In genomic region chr11:3509563-3509962, GRCh38 we compare ENCODE assay signal across 7 cellular contexts.
A peak's percentile ranks its signal among the peaks of the same experiment; 100 is the strongest.
DNase-seq lines count a peak whose midpoint lies in the region; ATAC-seq and TF ChIP-seq lines count a peak whose summit lies in the region.
"Not testable (repeated sequence)": the region's sequence is repeated elsewhere in the genome, so short reads cannot be mapped to it uniquely, and the experiment has no call there.

No MANE protein-coding gene starts in this region.

- not testable (repeated sequence) for H3K4me3 ChIP-seq in Caco-2 (ENCODE audit: low read depth, low read length); endodermal cell (ENCODE audit: low read length); hepatocyte

- H3K9me3 ChIP-seq in Caco-2; T-helper 17 cell (ENCODE audit: control insufficient read depth, low read length, poor library complexity, severe bottlenecking); hepatocyte (ENCODE audit: low read depth): not testable (repeated sequence)
- H3K9me3 ChIP-seq in endodermal cell (ENCODE audit: control insufficient read depth, low read length), result peaks cover 28% of the 10 kb centered on the region

- H3K9me2 ChIP-seq in hepatocyte (replicated peaks; ENCODE audit: insufficient read depth), result not testable (repeated sequence)

- H3K4me3 Mint-ChIP-seq in Caco-2 (ENCODE audit: unreplicated experiment) (peak overlapping the region; percentile 32), T-helper 17 cell (peak overlapping the region; percentile 37)
- not testable (repeated sequence) for H3K4me3 Mint-ChIP-seq in activated T-helper 17 cell treated with anti-CD3 and anti-CD28 coated beads, Interleukin-2, amount 50 U/mL, for 72 hours; endodermal cell; mesothelial cell of epicardium; progenitor cell of endocrine pancreas (ENCODE audit: low read depth)

- 53 to 100% methylated on average over 1 to 5 of the region's 6 CpGs for WGBS in endodermal cell (ENCODE audit: insufficient coverage in 1 of 2, insufficient read length in 1 of 2), 2 experiments
- WGBS in hepatocyte (ENCODE audit: low lambda C conversion rate, missing lambda C conversion rate), result 12% methylated on average over 6 of the region's 6 CpGs

- not testable (repeated sequence) for H3K36me3 ChIP-seq in Caco-2 (ENCODE audit: control insufficient read depth, insufficient read depth, low read length); hepatocyte (replicated peaks; ENCODE audit: insufficient read depth, low read depth)
- peaks cover 13% of the 10 kb centered on the region for H3K36me3 ChIP-seq in endodermal cell (ENCODE audit: control insufficient read depth, insufficient read depth, low read length)

- H3K79me2 ChIP-seq in hepatocyte, result not testable (repeated sequence)

- H3K4me1 ChIP-seq in Caco-2; endodermal cell (ENCODE audit: control insufficient read depth, insufficient read depth, low read length): not testable (repeated sequence)
- H3K4me1 ChIP-seq in hepatocyte (ENCODE audit: insufficient read depth), result peaks cover 22% of the 10 kb centered on the region

- H3K27ac Mint-ChIP-seq in Caco-2 (ENCODE audit: unreplicated experiment), result peak overlapping the region; percentile 81
- peak overlapping the region; percentile 100 for H3K27ac Mint-ChIP-seq in T-helper 17 cell
- H3K27ac Mint-ChIP-seq in activated T-helper 17 cell treated with anti-CD3 and anti-CD28 coated beads, Interleukin-2, amount 50 U/mL, for 72 hours, result peak overlapping the region; percentile 1
- H3K27ac Mint-ChIP-seq in endodermal cell, result peak overlapping the region; percentile 92
- peak overlapping the region; percentile 41 for H3K27ac Mint-ChIP-seq in mesothelial cell of epicardium
- peak overlapping the region; percentile 18 for H3K27ac Mint-ChIP-seq in progenitor cell of endocrine pancreas

- H4K20me1 ChIP-seq in hepatocyte (ENCODE audit: insufficient read depth, poor library complexity, severe bottlenecking), result not testable (repeated sequence)

- CTCF ChIA-PET in Caco-2 (lab: Charles Lee), result not testable (repeated sequence)

- peak overlapping the region; percentile 60 for H3K4me2 ChIP-seq in hepatocyte

- not testable (repeated sequence) for ATAC-seq in T-helper 17 cell; activated T-helper 17 cell treated with anti-CD3 and anti-CD28 coated beads, Interleukin-2, amount 50 U/mL, for 72 hours (replicated peaks)

- POLR2A ChIA-PET in Caco-2 (lab: Charles Lee), result not testable (repeated sequence)

- H3K4me1 Mint-ChIP-seq in Caco-2 (ENCODE audit: low read depth, unreplicated experiment) (peaks cover 32% of the 10 kb centered on the region), T-helper 17 cell (peaks cover 32% of the 10 kb centered on the region), endodermal cell (peaks cover 43% of the 10 kb centered on the region), mesothelial cell of epicardium (peaks cover 41% of the 10 kb centered on the region), progenitor cell of endocrine pancreas (ENCODE audit: low read depth) (peaks cover 53% of the 10 kb centered on the region)
- peaks cover 19% of the 10 kb centered on the region for H3K4me1 Mint-ChIP-seq in activated T-helper 17 cell treated with anti-CD3 and anti-CD28 coated beads, Interleukin-2, amount 50 U/mL, for 72 hours

- H3K9ac ChIP-seq in endodermal cell (ENCODE audit: extremely low read depth, low read length, poor library complexity, severe bottlenecking), result not testable (repeated sequence)

- not testable (repeated sequence) for TF ChIP-seq CTCF in Caco-2 (IDR thresholded peaks at IDR 0.05; ENCODE audit: insufficient read depth in 1 of 2, low read depth in 1 of 2, low read length in 1 of 2, severe bottlenecking in 1 of 2, unreplicated experiment in 1 of 2); endodermal cell (conservative IDR thresholded peaks at IDR 0.05); hepatocyte (IDR thresholded peaks at IDR 0.05; ENCODE audit: poor library complexity); mesothelial cell of epicardium (IDR thresholded peaks at IDR 0.05; ENCODE audit: unreplicated experiment); progenitor cell of endocrine pancreas (IDR thresholded peaks at IDR 0.05; ENCODE audit: unreplicated experiment)

- H2AFZ ChIP-seq in hepatocyte, result not testable (repeated sequence)

- H3K27me3 Mint-ChIP-seq in Caco-2 (ENCODE audit: insufficient read depth, unreplicated experiment); T-helper 17 cell; activated T-helper 17 cell treated with anti-CD3 and anti-CD28 coated beads, Interleukin-2, amount 50 U/mL, for 72 hours; endodermal cell (ENCODE audit: insufficient read depth); progenitor cell of endocrine pancreas: not testable (repeated sequence)
- peaks cover 11% of the 10 kb centered on the region for H3K27me3 Mint-ChIP-seq in mesothelial cell of epicardium (ENCODE audit: low read depth)

- BruUV-seq in Caco-2 (replicated peaks; lab: Mats Ljungman, UMichigan), result not testable (repeated sequence)

- not testable (repeated sequence) for H3K27ac ChIP-seq in endodermal cell (ENCODE audit: low read depth, low read length)
- peak overlapping the region; percentile 82 for H3K27ac ChIP-seq in hepatocyte

- H3K27me3 ChIP-seq in Caco-2 (replicated peaks; ENCODE audit: control insufficient read depth, insufficient read depth, low read length); endodermal cell (ENCODE audit: control insufficient read depth, insufficient read depth, low read length, poor library complexity, severe bottlenecking); hepatocyte: not testable (repeated sequence)

- H3K36me3 Mint-ChIP-seq in Caco-2 (ENCODE audit: insufficient read depth, unreplicated experiment) (peaks cover 14% of the 10 kb centered on the region), endodermal cell (ENCODE audit: low read depth) (peaks cover 50% of the 10 kb centered on the region)
- H3K36me3 Mint-ChIP-seq in T-helper 17 cell (ENCODE audit: low read depth); mesothelial cell of epicardium; progenitor cell of endocrine pancreas (ENCODE audit: insufficient read depth): not testable (repeated sequence)
- H3K36me3 Mint-ChIP-seq in activated T-helper 17 cell treated with anti-CD3 and anti-CD28 coated beads, Interleukin-2, amount 50 U/mL, for 72 hours (ENCODE audit: low read depth), result peaks cover 17% of the 10 kb centered on the region

- intact Hi-C loops in Caco-2 (cut with micrococcal nuclease; ENCODE audit: unreplicated experiment), result not testable (repeated sequence)

- H3K9me3 Mint-ChIP-seq in Caco-2 (ENCODE audit: unreplicated experiment); activated T-helper 17 cell treated with anti-CD3 and anti-CD28 coated beads, Interleukin-2, amount 50 U/mL, for 72 hours; mesothelial cell of epicardium; progenitor cell of endocrine pancreas (ENCODE audit: low read depth): not testable (repeated sequence)
- peaks cover 51% of the 10 kb centered on the region for H3K9me3 Mint-ChIP-seq in endodermal cell

- peak; percentile 72 to 83 for DNase-seq in Caco-2
- DNase-seq in T-helper 17 cell; endodermal cell; hepatocyte (ENCODE audit: low spot score); mesothelial cell of epicardium (ENCODE audit: low spot score in 2 of 2, unreplicated experiment in 2 of 2); progenitor cell of endocrine pancreas (ENCODE audit: low spot score, unreplicated experiment): not testable (repeated sequence)

Comparison
In these comparisons a context has a peak if more than half of its experiments do, and no peak if none do; other contexts are left out.
1. H3K27ac Mint-ChIP-seq: peak in every context shown above with its lines; median percentile 100 in T-helper 17 cell; 92 in endodermal cell; 81 in Caco-2; 41 in mesothelial cell of epicardium; 18 in progenitor cell of endocrine pancreas; 1 in activated T-helper 17 cell treated with anti-CD3 and anti-CD28 coated beads, Interleukin-2, amount 50 U/mL, for 72 hours.